39 cellular contexts compared by ENCODE assay signal in the genomic region with DNA sequence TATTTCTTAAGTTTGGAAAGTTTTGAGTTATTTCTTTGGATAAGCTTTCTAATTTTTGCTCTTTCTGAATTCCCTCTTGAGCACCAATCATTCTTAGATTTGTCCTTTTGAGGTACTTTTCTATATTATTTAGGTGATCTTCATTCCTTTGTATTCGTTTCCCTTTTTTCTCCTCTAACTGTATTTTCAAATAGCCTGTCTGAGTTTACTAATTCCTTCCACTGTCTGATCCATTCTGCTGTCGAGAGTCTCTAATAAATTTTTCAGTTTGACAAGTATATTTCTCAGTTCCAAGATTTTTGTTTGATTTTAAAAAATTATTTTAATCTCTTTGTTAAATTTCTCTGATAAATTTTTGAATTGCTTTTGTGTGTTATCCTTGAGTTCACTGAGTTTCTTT. TPM values are rescaled to one million over a fixed set of nuclear protein-coding genes. Genes with fewer than 3 reads are reported as not detected.
"Had no signal": no experiment of that assay in that cellular context is flagged by ENCODE, and none has a peak within 500 bp of the region (broad histone marks: within the 10 kb centered on the region; RNA-seq: fewer than 3 reads in every experiment).

No MANE protein-coding gene starts in this region.

- H3K27me3 ChIP-seq: MG63 had no signal

- H3K4me3 ChIP-seq: MG63 had no signal

- H3K36me3 ChIP-seq: MG63 had no signal

- H3K9me3 ChIP-seq: MG63 had no signal

- DNase-seq: Karpas-422, Kasumi-1, MG63, MM.1S, MV-4-11, NCI-H1048, NCI-H1092, NCI-H1092 treated with DMSO at 0.1 percent for 48 hours, NCI-H1105, NCI-H1105 treated with DMSO at 0.1 percent for 48 hours, NCI-H1417, NCI-H1417 treated with DMSO at 0.1 percent for 48 hours, NCI-H1436, NCI-H1436 treated with DMSO at 0.1 percent for 48 hours, NCI-H146, NCI-H1694, NCI-H1694 treated with DMSO at 0.1 percent for 48 hours, NCI-H187, NCI-H187 treated with DMSO at 0.1 percent for 48 hours, NCI-H1930, NCI-H2029, NCI-H2029 treated with DMSO at 0.1 percent for 48 hours, NCI-H2081, NCI-H2081 treated with DMSO at 0.1 percent for 48 hours, NCI-H2107, NCI-H2171, NCI-H2171 treated with DMSO at 0.1 percent for 48 hours, NCI-H2227 treated with DMSO at 0.1 percent for 48 hours, NCI-H226, NCI-H345, NCI-H446, NCI-H446 treated with DMSO at 0.1 percent for 48 hours, NCI-H510A, NCI-H510A treated with DMSO at 0.1 percent for 48 hours, NCI-H524 had no signal

RNA-seq across cellular contexts. Expression of gene OR2W1, which starts 23.5 kb away (rescaled TPM):
- total RNA-seq: LHCN-M2, M059J, MCF 10A, NCI-H460 had no signal
